Comparison of ENCODE assay signal across 18 cellular contexts in genomic region chr2:42908538-42909200, GRCh38.
A peak's percentile ranks its signal among the peaks of the same experiment; 100 is the strongest.
DNase-seq lines count a peak whose midpoint lies in the region; ATAC-seq and TF ChIP-seq lines count a peak whose summit lies in the region.
"Had no signal": no experiment of that assay in that cellular context is flagged by ENCODE, and none has a peak within 500 bp of the region (broad histone marks: within the 10 kb centered on the region; RNA-seq: fewer than 3 reads in every experiment).

No MANE protein-coding gene starts in this region.

- H3K27ac ChIP-seq in DOHH2 (ENCODE audit: low read depth, low read length) (no peak overlapping the region), layer of hippocampus (ENCODE audit: low read depth, low read length) (peak overlapping the region; percentile 2), spleen (peak overlapping the region in 5 of 8 donors; percentile 21 to 74 (median 68))
- H3K27ac ChIP-seq: HL-60, RWPE1 had no signal

- intact Hi-C loops in spleen (cut with DNase I; ENCODE audit: low total_unique reads) (no loop called here), left colon (cut with DNase I, micrococcal nuclease) (no loop called here)

- H3K4me3 ChIP-seq in DOHH2 (ENCODE audit: low read length) = no peak overlapping the region
- no peak overlapping the region for H3K4me3 ChIP-seq in adipocyte (ENCODE audit: low read length)
- H3K4me3 ChIP-seq in spleen = no peak overlapping the region
- H3K4me3 ChIP-seq: dorsolateral prefrontal cortex had no signal

- H3K4me2 ChIP-seq in DOHH2 (ENCODE audit: low read length) = peak overlapping the region; percentile 35

- no peak for TF ChIP-seq POLR2A in spleen (IDR thresholded peaks at IDR 0.05)

- H3K36me3 ChIP-seq in DOHH2 (ENCODE audit: control insufficient read depth, low read length) (no peaks in the 10 kb centered on the region), adipocyte (ENCODE audit: control insufficient read depth, insufficient read depth, low read length, severe bottlenecking) (no peaks in the 10 kb centered on the region), spleen (no peaks in the 10 kb centered on the region)

- H3K9me2 ChIP-seq in DOHH2 (replicated peaks; ENCODE audit: control insufficient read depth, low read length) = no peaks in the 10 kb centered on the region

- no peak for TF ChIP-seq CTCF in DOHH2 (IDR thresholded peaks at IDR 0.05; ENCODE audit: low read depth, low read length, poor library complexity, severe bottlenecking)
- no peak for TF ChIP-seq CTCF in spleen (IDR thresholded peaks at IDR 0.05 in 8 of 11, conservative IDR thresholded peaks at IDR 0.05 in 3 of 11)

- ATAC-seq in GM19351 (IDR thresholded peaks at IDR 0.05; ENCODE audit: unreplicated experiment) (no peak), left colon (no peak)
- ATAC-seq: natural killer cell treated with Interleukin-12 subunit alpha and Interleukin-12 subunit beta and Interleukin-15 and Interleukin-18, amount 100 ng/mL, for 72 hours; stimulated activated naive B cell treated with anti-CD40 and anti-IgM and Interleukin-4, amounts not matched to agents 10 μg/mL and 1 μg/mL and 100 μg/mL, for 72 hours had no signal

- H3K27me3 ChIP-seq in DOHH2 (ENCODE audit: control insufficient read depth, low read length) (no peaks in the 10 kb centered on the region), adipocyte (replicated peaks; ENCODE audit: control insufficient read depth, insufficient read depth, low read length) (no peaks in the 10 kb centered on the region), layer of hippocampus (ENCODE audit: control insufficient read depth, insufficient read depth, low read length) (no peaks in the 10 kb centered on the region), spleen (replicated peaks in 1 of 7) (peaks cover 0 to 12% (median 0%) of the 10 kb centered on the region in 7 donors)
- H3K27me3 ChIP-seq: dorsolateral prefrontal cortex had no signal

- WGBS in spleen, 5 donors = 50 to 75% (median 59%) methylated on average over 6 of the region's 6 CpGs

- no peaks in the 10 kb centered on the region for H4K20me1 ChIP-seq in DOHH2 (ENCODE audit: control insufficient read depth, insufficient read depth, low read depth, low read length)

- H3K4me1 ChIP-seq in DOHH2 (ENCODE audit: control insufficient read depth, low read length) (peaks cover 11% of the 10 kb centered on the region), adipocyte (ENCODE audit: control insufficient read depth, insufficient read depth, low read length) (peaks cover 53% of the 10 kb centered on the region), spleen (peaks cover 5 to 57% (median 30%) of the 10 kb centered on the region in 6 donors)

- DNase-seq in adipocyte (ENCODE audit: low read depth) (peak; percentile 34), spleen (no peak), left colon (no peak), hypothalamus (lab: John Stamatoyannopoulos, UW) (no peak)
- DNase-seq in stimulated activated CD4-positive, alpha-beta T cell treated with anti-CD3 and anti-CD28 coated beads, Interleukin-2, amount 100 ng/mL, for 48 hours = no peak
- DNase-seq: activated naive CD4-positive, alpha-beta T cell treated with anti-CD3 and anti-CD28 coated beads for 36 hours; Caco-2; dorsolateral prefrontal cortex; NCI-H187; NCI-H345; stimulated activated CD4-positive, alpha-beta T cell treated with anti-CD3 and anti-CD28 coated beads, Interleukin-15, amount 100 ng/mL, for 24 hours; stimulated activated naive B cell treated with anti-CD40 and anti-IgM and Interleukin-4, amounts not matched to agents 10 μg/mL and 1 μg/mL and 100 μg/mL, for 72 hours had no signal

- no peak overlapping the region for H3K9ac ChIP-seq in adipocyte (ENCODE audit: low read length)

- no peaks in the 10 kb centered on the region for H3K79me2 ChIP-seq in DOHH2 (ENCODE audit: control insufficient read depth, low read length)

- no peaks in the 10 kb centered on the region for H3F3A ChIP-seq in DOHH2 (ENCODE audit: control insufficient read depth, insufficient read depth)

- no peaks in the 10 kb centered on the region for H3K9me3 ChIP-seq in DOHH2 (ENCODE audit: control insufficient read depth, insufficient read depth, low read length)
- no peaks in the 10 kb centered on the region for H3K9me3 ChIP-seq in adipocyte (ENCODE audit: control insufficient read depth, low read length)
- H3K9me3 ChIP-seq in spleen = no peaks in the 10 kb centered on the region
- H3K9me3 ChIP-seq: Caco-2 had no signal
